In genomic region chr10:119335671-119336353, GRCh38 we compare ENCODE assay signal across 17 cellular contexts.
DNase-seq lines count a peak whose midpoint lies in the region; ATAC-seq and TF ChIP-seq lines count a peak whose summit lies in the region.
"Had no signal": no experiment of that assay in that cellular context is flagged by ENCODE, and none has a peak within 500 bp of the region (broad histone marks: within the 10 kb centered on the region; RNA-seq: fewer than 3 reads in every experiment).

No MANE protein-coding gene starts in this region.

- intact Hi-C loops in A673 (cut with micrococcal nuclease; ENCODE audit: unreplicated experiment) = no loop called here
- intact Hi-C loops in left ventricle myocardium superior (cut with micrococcal nuclease) = no loop called here

- H3K9me3 ChIP-seq in A673 (ENCODE audit: low read depth, low read length, poor library complexity, severe bottlenecking) = no peaks in the 10 kb centered on the region
- H3K9me3 ChIP-seq in HAP-1 = no peaks in the 10 kb centered on the region
- no peaks in the 10 kb centered on the region for H3K9me3 ChIP-seq in MG63
- H3K9me3 ChIP-seq: SK-N-SH had no signal

- peak; percentile 64 for ATAC-seq in left ventricle myocardium superior
- ATAC-seq: activated CD8-positive, alpha-beta T cell treated with anti-CD3 and anti-CD28 coated beads for 36 hours had no signal

- CTCF ChIA-PET in A673 (lab: Charles Lee) = no interaction called here

- POLR2A ChIA-PET in A673 (lab: Charles Lee; ENCODE audit: low non-redundant PET) = interaction anchor here (0.6 kb wide), 1 partner anchor 19 kb away, joined by 4 read pairs; no protein-coding TSS in a partner anchor

- H3K4me3 Mint-ChIP-seq in brain (no peak overlapping the region), neural crest cell (no peak overlapping the region)
- H3K4me3 Mint-ChIP-seq: activated CD8-positive, alpha-beta T cell treated with anti-CD3 and anti-CD28 coated beads for 36 hours had no signal

- H3K36me3 ChIP-seq in A673 (ENCODE audit: insufficient read depth, low read length, poor library complexity, severe bottlenecking) (peaks cover 4% of the 10 kb centered on the region), HAP-1 (replicated peaks) (no peaks in the 10 kb centered on the region), MG63 (no peaks in the 10 kb centered on the region)

- no peak for TF ChIP-seq CTCF in A673 (conservative IDR thresholded peaks at IDR 0.05; ENCODE audit: low read depth, low read length)
- no peak for TF ChIP-seq CTCF in brain (conservative IDR thresholded peaks at IDR 0.05)
- no peak for TF ChIP-seq CTCF in neural crest cell (conservative IDR thresholded peaks at IDR 0.05)
- TF ChIP-seq CTCF in coronary artery (IDR thresholded peaks at IDR 0.05) = no peak

- H3K36me3 Mint-ChIP-seq in brain (peaks cover 11% of the 10 kb centered on the region), neural crest cell (ENCODE audit: low read depth) (no peaks in the 10 kb centered on the region)

- H3K27ac Mint-ChIP-seq in brain = peak overlapping the region in 4 of 5 experiments; percentile 58 to 71 (median 62)
- H3K27ac Mint-ChIP-seq in neural crest cell (ENCODE audit: unreplicated experiment) = peak overlapping the region; percentile 88
- H3K27ac Mint-ChIP-seq: activated CD8-positive, alpha-beta T cell treated with anti-CD3 and anti-CD28 coated beads for 36 hours had no signal

- no peak overlapping the region for H3K4me3 ChIP-seq in A673 (ENCODE audit: low read depth, low read length, poor library complexity, severe bottlenecking)
- no peak overlapping the region for H3K4me3 ChIP-seq in HAP-1
- H3K4me3 ChIP-seq in coronary artery = no peak overlapping the region
- H3K4me3 ChIP-seq in MG63 = no peak overlapping the region

- no peaks in the 10 kb centered on the region for H3K27me3 ChIP-seq in A673 (replicated peaks; ENCODE audit: insufficient read depth, low read depth, low read length, poor library complexity)
- no peaks in the 10 kb centered on the region for H3K27me3 ChIP-seq in HAP-1 (ENCODE audit: low read depth)
- H3K27me3 ChIP-seq in MG63 = no peaks in the 10 kb centered on the region

- in situ Hi-C loops in HAP-1 (cut with MboI; ENCODE audit: low sequenced_read_pairs) = no loop called here

- DNase-seq in A673 (ENCODE audit: low spot score) (no peak), left ventricle myocardium superior (no peak), neural crest cell (ENCODE audit: low read depth, low spot score) (no peak), HAP-1 (ENCODE audit: low spot score in 2 of 2) (no peak), coronary artery (ENCODE audit: low spot score) (no peak), MG63 (no peak), HuH-7.5 (ENCODE audit: low spot score) (no peak)
- DNase-seq: ACHN; activated CD8-positive, alpha-beta T cell treated with anti-CD3 and anti-CD28 coated beads for 36 hours; effector CD8-positive, alpha-beta T cell; GF-D8; naive B cell; NCI-H1105; OCI-M1; SK-N-SH; stimulated activated naive CD4-positive, alpha-beta T cell treated with Interleukin-2 at 50 U/mL for 16 hours had no signal

- H3K4me1 Mint-ChIP-seq in brain (peaks cover 63% of the 10 kb centered on the region), neural crest cell (peaks cover 53% of the 10 kb centered on the region)

- H3K27ac ChIP-seq in A673 (ENCODE audit: low read depth, low read length, poor library complexity, severe bottlenecking) (peak overlapping the region; percentile 63), coronary artery (no peak overlapping the region)

- peaks cover 0 to 2% (median 0%) of the 10 kb centered on the region in 5 experiments for H3K9me3 Mint-ChIP-seq in brain
- no peaks in the 10 kb centered on the region for H3K9me3 Mint-ChIP-seq in neural crest cell
- H3K9me3 Mint-ChIP-seq: activated CD8-positive, alpha-beta T cell treated with anti-CD3 and anti-CD28 coated beads for 36 hours; naive B cell had no signal

- no TSS peak for BruUV-seq in A673 (replicated peaks; lab: Mats Ljungman, UMichigan)

- H3K4me1 ChIP-seq in A673 (ENCODE audit: insufficient read depth, low read length, poor library complexity, severe bottlenecking) (peaks cover 45% of the 10 kb centered on the region), HAP-1 (no peaks in the 10 kb centered on the region; the same call in 1 of the 2 replicates)

- H3K27me3 Mint-ChIP-seq in brain (peaks cover 2% of the 10 kb centered on the region), neural crest cell (ENCODE audit: low read depth) (no peaks in the 10 kb centered on the region)
- H3K27me3 Mint-ChIP-seq: activated CD8-positive, alpha-beta T cell treated with anti-CD3 and anti-CD28 coated beads for 36 hours; naive B cell had no signal
